ENCODE assay signal across 8 cellular contexts in the genomic region with DNA sequence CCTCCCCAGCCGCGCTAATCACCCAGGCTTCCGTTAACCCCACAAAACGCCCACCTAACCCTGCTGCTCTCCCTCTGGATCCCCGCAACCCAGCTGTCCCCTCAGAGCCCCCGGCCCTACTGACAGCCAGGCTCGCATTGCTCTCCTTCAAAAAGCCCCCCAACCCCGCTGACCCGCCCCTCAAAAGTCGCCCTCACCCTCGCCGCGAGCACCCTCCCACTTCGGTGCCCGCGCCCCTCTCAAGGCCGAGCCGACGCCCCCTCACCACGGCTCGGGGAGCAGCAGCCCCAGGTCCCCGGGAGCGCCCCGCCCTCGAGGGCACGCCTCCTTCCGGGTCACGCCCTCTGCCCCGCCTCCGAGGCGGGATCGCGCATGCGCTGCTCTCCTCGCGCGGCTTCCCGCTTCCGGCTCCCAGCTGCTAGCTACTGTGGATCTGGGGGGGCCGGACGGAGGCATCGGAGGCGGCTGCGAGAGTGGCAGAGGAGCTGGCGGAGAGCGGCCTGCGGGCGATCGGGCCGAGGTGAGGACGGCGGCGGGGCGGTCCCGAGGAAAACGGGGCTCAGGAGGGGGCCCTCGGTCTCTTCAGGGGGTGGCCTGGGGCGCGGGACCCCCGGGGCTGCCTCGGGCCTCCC. TPM values are rescaled to one million over a fixed set of nuclear protein-coding genes. Genes with fewer than 3 reads are reported as not detected.
DNase-seq lines count a peak whose midpoint lies in the region; ATAC-seq and TF ChIP-seq lines count a peak whose summit lies in the region.

No MANE protein-coding gene starts in this region.

- TF ChIP-seq POLR2A in spleen (IDR thresholded peaks at IDR 0.05): peak in 2 of 3 donors; percentile 35 to 46

- H3K36me3 Mint-ChIP-seq in central memory CD8-positive, alpha-beta T cell (ENCODE audit: insufficient read depth): peaks cover 46% of the 10 kb centered on the region

- peak overlapping the region; percentile 52 to 94 (median 88) for H3K27ac ChIP-seq in spleen

- 0 to 2% (median 1%) methylated on average over 18 to 61 of the region's 61 CpGs for WGBS in spleen, 5 donors

- H3K4me3 ChIP-seq in spleen: peak overlapping the region; percentile 71 to 97 (median 89)

- DNase-seq in A172 (ENCODE audit: low spot score): peak; percentile 84
- DNase-seq in NCI-H226: peak; percentile 71
- peak; percentile 89 to 91 for DNase-seq in central memory CD8-positive, alpha-beta T cell (ENCODE audit: low spot score in 2 of 2)
- peak; percentile 93 for DNase-seq in islet precursor cell
- DNase-seq in spleen: peak; percentile 96

- H3K4me3 Mint-ChIP-seq in central memory CD8-positive, alpha-beta T cell: peak overlapping the region; percentile 81

- peaks cover 32% of the 10 kb centered on the region for H3K4me1 Mint-ChIP-seq in central memory CD8-positive, alpha-beta T cell

- no peaks in the 10 kb centered on the region for H3K27me3 ChIP-seq in spleen (replicated peaks in 1 of 7)

- TF ChIP-seq CTCF in spleen (IDR thresholded peaks at IDR 0.05 in 8 of 11, conservative IDR thresholded peaks at IDR 0.05 in 3 of 11): peak in 2 of 11 experiments; percentile 16 to 33

- H3K27ac Mint-ChIP-seq in central memory CD8-positive, alpha-beta T cell (ENCODE audit: low read depth): peak overlapping the region; percentile 86

- peak; percentile 49 for ATAC-seq in GM18858 (IDR thresholded peaks at IDR 0.05; ENCODE audit: unreplicated experiment)
- peak; percentile 76 for ATAC-seq in HG03108 (IDR thresholded peaks at IDR 0.05; ENCODE audit: unreplicated experiment)
- peak; percentile 87 to 88 for ATAC-seq in activated CD4-positive, CD25-positive, alpha-beta regulatory T cell treated with anti-CD3 and anti-CD28 coated beads, Interleukin-2, amount 50 U/mL, for 24 hours
- peak; percentile 85 for ATAC-seq in central memory CD8-positive, alpha-beta T cell (replicated peaks; ENCODE audit: extremely low read depth, poor library complexity, severe bottlenecking)

- no peaks in the 10 kb centered on the region for H3K27me3 Mint-ChIP-seq in central memory CD8-positive, alpha-beta T cell

- intact Hi-C loops in spleen (cut with DNase I; ENCODE audit: low total_unique reads): no loop called here

- peaks cover 26 to 68% (median 55%) of the 10 kb centered on the region in 6 donors for H3K4me1 ChIP-seq in spleen

- H3K36me3 ChIP-seq in spleen: peaks cover 0 to 43% (median 14%) of the 10 kb centered on the region in 6 donors

- no peaks in the 10 kb centered on the region for H3K9me3 ChIP-seq in spleen

- no peaks in the 10 kb centered on the region for H3K9me3 Mint-ChIP-seq in central memory CD8-positive, alpha-beta T cell

RNA-seq across cellular contexts. Expression of a gene that starts 46.1 kb away (rescaled TPM):
- total RNA-seq in A172 (2014; rRNA removed; shearing (Covaris generic)): 29.0 and 35.7 TPM in 2 replicates
- total RNA-seq in spleen: 10 to 100 TPM; 60.2 to 79.8 (median 71.1) TPM
- 10 to 100 TPM; 24.3 to 56.9 (median 38.1) TPM for polyA plus RNA-seq in spleen

Comparison
In these comparisons a context has a peak if more than half of its experiments do, and no peak if none do; other contexts are left out.
1. Peak in every context shown above with its lines: DNase-seq, ATAC-seq, H3K4me3 ChIP-seq and H3K27ac ChIP-seq.